ENCODE assay signal across 14 cellular contexts in the genomic region with DNA sequence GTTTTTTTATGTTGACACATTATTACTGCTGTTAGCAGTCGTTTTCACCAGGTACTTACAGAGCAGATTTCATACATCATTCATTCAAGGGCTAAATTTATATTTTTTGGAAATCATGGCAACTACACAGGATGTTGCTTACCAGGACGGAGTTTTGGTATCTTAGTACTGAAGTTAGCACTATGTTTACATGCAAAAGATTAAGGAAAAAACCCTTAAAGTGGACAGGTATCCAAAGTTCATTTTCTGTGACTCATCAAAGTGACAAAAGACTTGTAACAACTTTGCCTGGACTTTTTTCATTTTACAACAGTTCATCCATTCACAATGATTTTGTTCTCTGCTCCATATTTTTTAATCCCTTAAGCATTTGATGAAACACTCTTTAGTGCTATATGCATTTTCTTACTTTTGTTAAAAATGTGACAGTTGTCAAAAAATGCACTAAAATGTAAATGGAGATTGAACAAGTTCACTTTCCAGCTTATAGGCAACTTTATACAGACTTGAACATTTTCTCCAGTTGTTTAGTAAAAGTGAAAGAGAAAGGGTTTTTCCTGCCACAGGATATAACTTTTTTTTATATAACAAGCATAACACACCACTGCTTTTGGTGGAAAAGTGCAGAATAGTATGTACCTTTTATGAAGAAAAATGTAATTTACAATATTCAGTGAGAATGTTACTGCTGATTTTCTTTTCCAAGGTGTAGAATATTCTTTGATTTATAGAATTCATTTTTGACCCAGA.
A peak's percentile ranks its signal among the peaks of the same experiment; 100 is the strongest.
DNase-seq lines count a peak whose midpoint lies in the region; ATAC-seq and TF ChIP-seq lines count a peak whose summit lies in the region.
"Had no signal": no experiment of that assay in that cellular context is flagged by ENCODE, and none has a peak within 500 bp of the region (broad histone marks: within the 10 kb centered on the region; RNA-seq: fewer than 3 reads in every experiment).

No MANE protein-coding gene starts in this region.

- H2AFZ ChIP-seq in PC-3 (ENCODE audit: low read length): no peak overlapping the region

- peaks cover 65% of the 10 kb centered on the region for H3K36me3 Mint-ChIP-seq in activated naive CD4-positive, alpha-beta T cell treated with anti-CD3 and anti-CD28 coated beads, Interleukin-2, amount 10 ng/mL, durations not matched to agents 7 days and 5 days
- H3K36me3 Mint-ChIP-seq in central memory CD8-positive, alpha-beta T cell (ENCODE audit: insufficient read depth): peaks cover 18% of the 10 kb centered on the region

- H3K9me2 ChIP-seq in PC-3 (replicated peaks; ENCODE audit: low read length): no peaks in the 10 kb centered on the region

- H3F3A ChIP-seq in PC-3 (ENCODE audit: low read length, unreplicated experiment): no peaks in the 10 kb centered on the region

- H3K79me2 ChIP-seq in PC-3 (ENCODE audit: low read length): no peaks in the 10 kb centered on the region

- POLR2A ChIA-PET in PC-3 (lab: Charles Lee; ENCODE audit: unreplicated experiment): no interaction called here

- TF ChIP-seq CTCF in PC-3 (conservative IDR thresholded peaks at IDR 0.05; ENCODE audit: low read depth, low read length) (no peak), spleen (IDR thresholded peaks at IDR 0.05 in 8 of 11, conservative IDR thresholded peaks at IDR 0.05 in 3 of 11) (no peak)

- H3K4me1 ChIP-seq in PC-3 (ENCODE audit: insufficient read depth, low read length) (no peaks in the 10 kb centered on the region; the same call in 1 of the 2 replicates), spleen (peaks cover 14 to 33% (median 24%) of the 10 kb centered on the region in 6 donors)

- no peaks in the 10 kb centered on the region for H3K9me3 ChIP-seq in PC-3 (ENCODE audit: low read length)
- H3K9me3 ChIP-seq in spleen: no peaks in the 10 kb centered on the region

- H3K9me3 Mint-ChIP-seq in activated naive CD4-positive, alpha-beta T cell treated with anti-CD3 and anti-CD28 coated beads, Interleukin-2, amount 10 ng/mL, durations not matched to agents 7 days and 5 days: no peaks in the 10 kb centered on the region
- H3K9me3 Mint-ChIP-seq in central memory CD8-positive, alpha-beta T cell: no peaks in the 10 kb centered on the region

- intact Hi-C loops in PC-3 (cut with micrococcal nuclease) (no loop called here), spleen (cut with DNase I; ENCODE audit: low total_unique reads) (no loop called here)

- H3K9ac ChIP-seq in PC-3 (ENCODE audit: low read length): no peak overlapping the region

- peak overlapping the region; percentile 79 for H3K27ac Mint-ChIP-seq in activated naive CD4-positive, alpha-beta T cell treated with anti-CD3 and anti-CD28 coated beads, Interleukin-2, amount 10 ng/mL, durations not matched to agents 7 days and 5 days
- peak overlapping the region; percentile 32 for H3K27ac Mint-ChIP-seq in central memory CD8-positive, alpha-beta T cell (ENCODE audit: low read depth)

- ATAC-seq in PC-3 (no peak), HG02678 (IDR thresholded peaks at IDR 0.05; ENCODE audit: unreplicated experiment) (no peak)
- no peak for ATAC-seq in central memory CD8-positive, alpha-beta T cell (replicated peaks; ENCODE audit: extremely low read depth, poor library complexity, severe bottlenecking)

- H3K27me3 ChIP-seq in PC-3 (ENCODE audit: low read length) (no peaks in the 10 kb centered on the region), spleen (replicated peaks in 1 of 7) (no peaks in the 10 kb centered on the region)

- TF ChIP-seq POLR2A in spleen (IDR thresholded peaks at IDR 0.05): no peak

- TSS peak; percentile 33 for BruUV-seq in PC-3 (replicated peaks; lab: Mats Ljungman, UMichigan)

- no peak overlapping the region for H3K4me2 ChIP-seq in PC-3 (ENCODE audit: low read length)

- H3K4me1 Mint-ChIP-seq in activated naive CD4-positive, alpha-beta T cell treated with anti-CD3 and anti-CD28 coated beads, Interleukin-2, amount 10 ng/mL, durations not matched to agents 7 days and 5 days: peaks cover 42% of the 10 kb centered on the region
- H3K4me1 Mint-ChIP-seq in central memory CD8-positive, alpha-beta T cell: peaks cover 20% of the 10 kb centered on the region

- WGBS in spleen, 5 donors: 29 to 35% (median 35%) methylated on average over 2 of the region's 2 CpGs

- H3K4me3 Mint-ChIP-seq in activated naive CD4-positive, alpha-beta T cell treated with anti-CD3 and anti-CD28 coated beads, Interleukin-2, amount 10 ng/mL, durations not matched to agents 7 days and 5 days: peak overlapping the region; percentile 11
- no peak overlapping the region for H3K4me3 Mint-ChIP-seq in central memory CD8-positive, alpha-beta T cell

- H3K27me3 Mint-ChIP-seq in activated naive CD4-positive, alpha-beta T cell treated with anti-CD3 and anti-CD28 coated beads, Interleukin-2, amount 10 ng/mL, durations not matched to agents 7 days and 5 days: no peaks in the 10 kb centered on the region
- H3K27me3 Mint-ChIP-seq in central memory CD8-positive, alpha-beta T cell: no peaks in the 10 kb centered on the region

- H3K27ac ChIP-seq in PC-3 (ENCODE audit: low read length) (no peak overlapping the region), spleen (peak overlapping the region in 6 of 8 donors; percentile 4 to 67 (median 49))
- H3K27ac ChIP-seq: VCaP had no signal

- H4K20me1 ChIP-seq in PC-3 (ENCODE audit: low read length): no peaks in the 10 kb centered on the region

- H3K36me3 ChIP-seq in PC-3 (ENCODE audit: low read depth, low read length) (peaks cover 18% of the 10 kb centered on the region), spleen (peaks cover 0 to 36% (median 11%) of the 10 kb centered on the region in 6 donors)

- CTCF ChIA-PET in activated naive CD4-positive, alpha-beta T cell treated with anti-CD3 and anti-CD28 coated beads, Interleukin-2, amount 10 ng/mL, durations not matched to agents 7 days and 5 days (lab: Charles Lee): interaction anchor here (1.4 kb wide), 1 partner anchor 129 kb away, joined by 5 read pairs; no protein-coding TSS in a partner anchor
- CTCF ChIA-PET in PC-3 (lab: Charles Lee): no interaction called here

- H3K4me3 ChIP-seq in PC-3 (ENCODE audit: low read length) (no peak overlapping the region), spleen (no peak overlapping the region)
- H3K4me3 ChIP-seq: lung, skin epidermis had no signal

- DNase-seq in activated naive CD4-positive, alpha-beta T cell treated with anti-CD3 and anti-CD28 coated beads, Interleukin-2, amount 10 ng/mL, durations not matched to agents 7 days and 5 days: no peak
- no peak for DNase-seq in activated naive CD4-positive, alpha-beta T cell treated with anti-CD3 and anti-CD28 coated beads, Interleukin-2, amount 50 U/mL, for 16 hours
- DNase-seq in PC-3: no peak
- DNase-seq in central memory CD8-positive, alpha-beta T cell (ENCODE audit: low spot score in 2 of 2): no peak
- DNase-seq in spleen: no peak
- no peak for DNase-seq in OCI-M1 (lab: John Stamatoyannopoulos, UW)
- no peak for DNase-seq in activated gamma-delta T cell treated with Interleukin-2 at 50 U/mL for 16 hours
- DNase-seq: NCI-H1694, NCI-H446 treated with DMSO at 0.1 percent for 48 hours, occipital lobe had no signal
